32 cellular contexts compared by ENCODE assay signal in genomic region chr12:61254225-61254624, GRCh38.
"Had no signal": no experiment of that assay in that cellular context is flagged by ENCODE, and none has a peak within 500 bp of the region (broad histone marks: within the 10 kb centered on the region; RNA-seq: fewer than 3 reads in every experiment).

No MANE protein-coding gene starts in this region.

- H3K27me3 Mint-ChIP-seq: activated B cell treated with CpG ODN at 0.5 μM for 24 hours; activated CD4-positive, alpha-beta memory T cell treated with anti-CD3 and anti-CD28 coated beads for 36 hours; brain; central memory CD8-positive, alpha-beta T cell had no signal

- ATAC-seq: activated naive CD4-positive, alpha-beta T cell treated with anti-CD3 and anti-CD28 coated beads, Interleukin-2, amount 50 U/mL, for 72 hours; activated T-cell treated with anti-CD3 and anti-CD28 coated beads, Interleukin-2, amount 50 U/mL, for 4 hours had no signal

- H3K9me3 ChIP-seq: adrenal gland, MG63 had no signal

- H3K27me3 ChIP-seq: adrenal gland, cardiac muscle cell, MG63 had no signal

- H3K4me1 Mint-ChIP-seq: activated B cell treated with CpG ODN at 0.5 μM for 24 hours; brain; central memory CD8-positive, alpha-beta T cell had no signal

- DNase-seq: activated B cell treated with CpG ODN at 0.5 μM for 24 hours; activated CD4-positive, alpha-beta memory T cell treated with anti-CD3 and anti-CD28 coated beads for 36 hours; activated CD4-positive, alpha-beta T cell treated with anti-CD3 and anti-CD28 coated beads for 4 hours; activated CD4-positive, alpha-beta T cell treated with anti-CD3 and anti-CD28 coated beads, Interleukin-2, amount 50 U/mL, for 1 hour; activated CD4-positive, CD25-positive, alpha-beta regulatory T cell treated with anti-CD3 and anti-CD28 coated beads, Interleukin-2, amount 50 U/mL, for 72 hours; activated CD8-positive, alpha-beta memory T cell treated with anti-CD3 and anti-CD28 coated beads, Interleukin-2, amount 50 U/mL, for 4 hours; activated gamma-delta T cell treated with Interleukin-2 at 50 U/mL for 16 hours; activated naive CD4-positive, alpha-beta T cell treated with anti-CD3 and anti-CD28 coated beads for 36 hours; activated T-cell treated with anti-CD3 and anti-CD28 coated beads for 4 hours; activated T-cell treated with anti-CD3 and anti-CD28 coated beads, Interleukin-2, amount 50 U/mL, for 4 hours; adrenal gland; Kasumi-1; MG63; NCI-H1048; NCI-H1105 treated with DMSO at 0.1 percent for 48 hours; NCI-H1436; NCI-H1694; NCI-H1930; NCI-H2081 treated with DMSO at 0.1 percent for 48 hours; NCI-H345; NCI-H524 treated with DMSO at 0.1 percent for 48 hours; Right ventricle myocardium superior; SW 1271; T-helper 1 cell; T-helper 2 cell; T-helper 9 cell had no signal

- H3K36me3 Mint-ChIP-seq: activated CD4-positive, alpha-beta memory T cell treated with anti-CD3 and anti-CD28 coated beads for 36 hours; activated naive CD4-positive, alpha-beta T cell treated with anti-CD3 and anti-CD28 coated beads, Interleukin-2, amount 50 U/mL, for 72 hours; brain had no signal

- H3K36me3 ChIP-seq: adrenal gland, cardiac muscle cell, MG63 had no signal

- H3K27ac Mint-ChIP-seq: activated B cell treated with CpG ODN at 0.5 μM for 24 hours; activated CD4-positive, alpha-beta memory T cell treated with anti-CD3 and anti-CD28 coated beads for 36 hours; activated naive CD4-positive, alpha-beta T cell treated with anti-CD3 and anti-CD28 coated beads for 36 hours; activated naive CD4-positive, alpha-beta T cell treated with anti-CD3 and anti-CD28 coated beads, Interleukin-2, amount 50 U/mL, for 72 hours; activated T-helper 1 cell treated with anti-CD3 and anti-CD28 coated beads, Interleukin-12 subunit alpha, Interleukin-12 subunit beta, Interleukin-2, Interleukin-4 antibody, amounts not matched to agents 30 ng/mL and 10 ng/mL and 1 ng/mL, durations not matched to agents 14 hours and 24 hours and 36 hours; brain had no signal

- H3K9me3 Mint-ChIP-seq: activated B cell treated with CpG ODN at 0.5 μM for 24 hours; activated naive CD4-positive, alpha-beta T cell treated with anti-CD3 and anti-CD28 coated beads for 36 hours; activated T-cell treated with anti-CD3 and anti-CD28 coated beads, Interleukin-2, amount 50 U/mL, for 4 hours had no signal

- H3K27ac ChIP-seq: adrenal gland, cardiac muscle cell, VCaP had no signal

- H3K4me3 ChIP-seq: adrenal gland, cardiac muscle cell, MG63 had no signal

- H3K4me3 Mint-ChIP-seq: activated B cell treated with CpG ODN at 0.5 μM for 24 hours; activated CD4-positive, alpha-beta memory T cell treated with anti-CD3 and anti-CD28 coated beads for 36 hours; activated naive CD4-positive, alpha-beta T cell treated with anti-CD3 and anti-CD28 coated beads for 36 hours; activated T-cell treated with anti-CD3 and anti-CD28 coated beads, Interleukin-2, amount 50 U/mL, for 4 hours; activated T-helper 1 cell treated with anti-CD3 and anti-CD28 coated beads, Interleukin-12 subunit alpha, Interleukin-12 subunit beta, Interleukin-2, Interleukin-4 antibody, amounts not matched to agents 30 ng/mL and 10 ng/mL and 1 ng/mL, durations not matched to agents 14 hours and 24 hours and 36 hours; brain; central memory CD8-positive, alpha-beta T cell had no signal

- H3K4me1 ChIP-seq: adrenal gland had no signal
